ENCODE assay signal across 1 cellular context in the genomic region with DNA sequence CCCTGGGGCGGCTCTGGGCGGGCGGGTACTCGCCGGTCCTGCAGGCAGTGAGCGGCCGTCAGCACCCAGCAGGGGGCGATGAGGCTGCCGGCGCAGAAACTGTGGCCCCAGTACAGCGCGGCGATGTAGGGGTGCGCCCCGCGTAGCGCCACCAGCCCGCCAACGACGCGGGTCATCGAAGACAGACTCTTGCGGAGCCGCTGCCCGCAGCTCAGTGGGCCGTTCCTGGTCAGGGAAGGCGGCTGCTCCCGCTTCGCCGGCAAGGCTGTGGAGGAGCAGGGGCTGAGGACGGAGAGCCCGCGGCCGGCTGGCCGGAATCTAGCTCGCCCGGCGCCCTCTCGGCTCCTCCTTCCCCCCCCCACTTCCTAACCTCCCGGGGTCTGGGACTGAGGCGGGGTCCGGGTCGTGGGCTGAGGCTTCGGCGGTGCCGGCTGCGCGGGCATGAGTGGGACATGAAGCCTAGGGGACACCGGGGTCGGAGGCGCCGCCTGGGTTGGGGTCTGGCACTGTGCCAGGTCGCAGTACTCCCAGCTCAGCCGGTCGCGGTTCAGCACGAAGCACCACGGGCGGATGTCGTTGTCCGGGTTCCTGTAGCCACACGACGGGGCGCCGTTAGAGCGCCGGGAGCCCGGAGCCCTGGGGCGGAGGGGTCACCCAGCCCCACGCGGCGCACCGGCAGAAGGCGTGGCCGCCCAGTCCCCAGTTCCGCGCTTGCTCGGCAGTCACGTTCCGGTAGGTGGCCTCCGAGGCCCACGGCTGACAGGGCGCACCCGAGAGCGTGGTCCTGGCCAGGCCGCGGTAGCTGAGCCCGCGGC.
TF ChIP-seq lines count a peak whose summit lies in the region.

No MANE protein-coding gene starts in this region.

TF ChIP-seq in K562, 482 proteins besides CTCF, POLR2A, EP300 and RAD21 (continued from another document and continues in another):
- TF ChIP-seq, protein P1, sequence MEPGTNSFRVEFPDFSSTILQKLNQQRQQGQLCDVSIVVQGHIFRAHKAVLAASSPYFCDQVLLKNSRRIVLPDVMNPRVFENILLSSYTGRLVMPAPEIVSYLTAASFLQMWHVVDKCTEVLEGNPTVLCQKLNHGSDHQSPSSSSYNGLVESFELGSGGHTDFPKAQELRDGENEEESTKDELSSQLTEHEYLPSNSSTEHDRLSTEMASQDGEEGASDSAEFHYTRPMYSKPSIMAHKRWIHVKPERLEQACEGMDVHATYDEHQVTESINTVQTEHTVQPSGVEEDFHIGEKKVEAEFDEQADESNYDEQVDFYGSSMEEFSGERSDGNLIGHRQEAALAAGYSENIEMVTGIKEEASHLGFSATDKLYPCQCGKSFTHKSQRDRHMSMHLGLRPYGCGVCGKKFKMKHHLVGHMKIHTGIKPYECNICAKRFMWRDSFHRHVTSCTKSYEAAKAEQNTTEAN (CRISPR knock-in tag; IDR thresholded peaks at IDR 0.05), result 0 out of 2 replicates have a peak, but pooled peaks have one; percentile 5
- no peak for TF ChIP-seq CEBPG (CRISPR knock-in tag; IDR thresholded peaks at IDR 0.05)
- no peak for TF ChIP-seq CEBPG (tag; conservative IDR thresholded peaks at IDR 0.05 in 1 of 2, IDR thresholded peaks at IDR 0.05 in 1 of 2)
- no peak for TF ChIP-seq ZKSCAN8 (CRISPR knock-in tag; IDR thresholded peaks at IDR 0.05)
- no peak for TF ChIP-seq NR4A1 (CRISPR knock-in tag; IDR thresholded peaks at IDR 0.05)
- no peak for TF ChIP-seq NR4A1 (tag; IDR thresholded peaks at IDR 0.05)
- TF ChIP-seq ZBTB7A (IDR thresholded peaks at IDR 0.05; ENCODE audit: borderline replicate concordance, control insufficient read depth, low read depth, low read length), result peak; percentile 82
- TF ChIP-seq, protein P2, sequence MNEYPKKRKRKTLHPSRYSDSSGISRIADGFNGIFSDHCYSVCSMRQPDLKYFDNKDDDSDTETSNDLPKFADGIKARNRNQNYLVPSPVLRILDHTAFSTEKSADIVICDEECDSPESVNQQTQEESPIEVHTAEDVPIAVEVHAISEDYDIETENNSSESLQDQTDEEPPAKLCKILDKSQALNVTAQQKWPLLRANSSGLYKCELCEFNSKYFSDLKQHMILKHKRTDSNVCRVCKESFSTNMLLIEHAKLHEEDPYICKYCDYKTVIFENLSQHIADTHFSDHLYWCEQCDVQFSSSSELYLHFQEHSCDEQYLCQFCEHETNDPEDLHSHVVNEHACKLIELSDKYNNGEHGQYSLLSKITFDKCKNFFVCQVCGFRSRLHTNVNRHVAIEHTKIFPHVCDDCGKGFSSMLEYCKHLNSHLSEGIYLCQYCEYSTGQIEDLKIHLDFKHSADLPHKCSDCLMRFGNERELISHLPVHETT (CRISPR knock-in tag; conservative IDR thresholded peaks at IDR 0.05 in 1 of 2, IDR thresholded peaks at IDR 0.05 in 1 of 2), result peak in 1 of 2 experiments; percentile 90; a peak in 2 of 4 replicates
- TF ChIP-seq, protein P3, sequence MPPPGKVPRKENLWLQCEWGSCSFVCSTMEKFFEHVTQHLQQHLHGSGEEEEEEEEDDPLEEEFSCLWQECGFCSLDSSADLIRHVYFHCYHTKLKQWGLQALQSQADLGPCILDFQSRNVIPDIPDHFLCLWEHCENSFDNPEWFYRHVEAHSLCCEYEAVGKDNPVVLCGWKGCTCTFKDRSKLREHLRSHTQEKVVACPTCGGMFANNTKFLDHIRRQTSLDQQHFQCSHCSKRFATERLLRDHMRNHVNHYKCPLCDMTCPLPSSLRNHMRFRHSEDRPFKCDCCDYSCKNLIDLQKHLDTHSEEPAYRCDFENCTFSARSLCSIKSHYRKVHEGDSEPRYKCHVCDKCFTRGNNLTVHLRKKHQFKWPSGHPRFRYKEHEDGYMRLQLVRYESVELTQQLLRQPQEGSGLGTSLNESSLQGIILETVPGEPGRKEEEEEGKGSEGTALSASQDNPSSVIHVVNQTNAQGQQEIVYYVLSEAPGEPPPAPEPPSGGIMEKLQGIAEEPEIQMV (tag; conservative IDR thresholded peaks at IDR 0.05; ENCODE audit: low read depth), result no peak
- TF ChIP-seq, protein P4, sequence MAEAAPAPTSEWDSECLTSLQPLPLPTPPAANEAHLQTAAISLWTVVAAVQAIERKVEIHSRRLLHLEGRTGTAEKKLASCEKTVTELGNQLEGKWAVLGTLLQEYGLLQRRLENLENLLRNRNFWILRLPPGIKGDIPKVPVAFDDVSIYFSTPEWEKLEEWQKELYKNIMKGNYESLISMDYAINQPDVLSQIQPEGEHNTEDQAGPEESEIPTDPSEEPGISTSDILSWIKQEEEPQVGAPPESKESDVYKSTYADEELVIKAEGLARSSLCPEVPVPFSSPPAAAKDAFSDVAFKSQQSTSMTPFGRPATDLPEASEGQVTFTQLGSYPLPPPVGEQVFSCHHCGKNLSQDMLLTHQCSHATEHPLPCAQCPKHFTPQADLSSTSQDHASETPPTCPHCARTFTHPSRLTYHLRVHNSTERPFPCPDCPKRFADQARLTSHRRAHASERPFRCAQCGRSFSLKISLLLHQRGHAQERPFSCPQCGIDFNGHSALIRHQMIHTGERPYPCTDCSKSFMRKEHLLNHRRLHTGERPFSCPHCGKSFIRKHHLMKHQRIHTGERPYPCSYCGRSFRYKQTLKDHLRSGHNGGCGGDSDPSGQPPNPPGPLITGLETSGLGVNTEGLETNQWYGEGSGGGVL (CRISPR knock-in tag; IDR thresholded peaks at IDR 0.05), result no peak
- TF ChIP-seq MCM7 (IDR thresholded peaks at IDR 0.05), result no peak
- 0 out of 2 replicates have a peak, but pooled peaks have one; percentile 27 for TF ChIP-seq ZNF224 (CRISPR knock-in tag; IDR thresholded peaks at IDR 0.05)
- TF ChIP-seq CBX1 (IDR thresholded peaks at IDR 0.05; ENCODE audit: low read depth), result peak; percentile 54; the same call in 1 of the 2 replicates
- TF ChIP-seq, protein P5, sequence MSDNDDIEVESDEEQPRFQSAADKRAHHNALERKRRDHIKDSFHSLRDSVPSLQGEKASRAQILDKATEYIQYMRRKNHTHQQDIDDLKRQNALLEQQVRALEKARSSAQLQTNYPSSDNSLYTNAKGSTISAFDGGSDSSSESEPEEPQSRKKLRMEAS (CRISPR knock-in tag; IDR thresholded peaks at IDR 0.05), result peak; percentile 97
- TF ChIP-seq, protein P6, sequence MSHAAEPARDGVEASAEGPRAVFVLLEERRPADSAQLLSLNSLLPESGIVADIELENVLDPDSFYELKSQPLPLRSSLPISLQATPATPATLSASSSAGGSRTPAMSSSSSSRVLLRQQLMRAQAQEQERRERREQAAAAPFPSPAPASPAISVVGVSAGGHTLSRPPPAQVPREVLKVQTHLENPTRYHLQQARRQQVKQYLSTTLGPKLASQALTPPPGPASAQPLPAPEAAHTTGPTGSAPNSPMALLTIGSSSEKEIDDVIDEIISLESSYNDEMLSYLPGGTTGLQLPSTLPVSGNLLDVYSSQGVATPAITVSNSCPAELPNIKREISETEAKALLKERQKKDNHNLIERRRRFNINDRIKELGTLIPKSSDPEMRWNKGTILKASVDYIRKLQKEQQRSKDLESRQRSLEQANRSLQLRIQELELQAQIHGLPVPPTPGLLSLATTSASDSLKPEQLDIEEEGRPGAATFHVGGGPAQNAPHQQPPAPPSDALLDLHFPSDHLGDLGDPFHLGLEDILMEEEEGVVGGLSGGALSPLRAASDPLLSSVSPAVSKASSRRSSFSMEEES (CRISPR knock-in tag; IDR thresholded peaks at IDR 0.05), result no peak
- TF ChIP-seq, protein P7, sequence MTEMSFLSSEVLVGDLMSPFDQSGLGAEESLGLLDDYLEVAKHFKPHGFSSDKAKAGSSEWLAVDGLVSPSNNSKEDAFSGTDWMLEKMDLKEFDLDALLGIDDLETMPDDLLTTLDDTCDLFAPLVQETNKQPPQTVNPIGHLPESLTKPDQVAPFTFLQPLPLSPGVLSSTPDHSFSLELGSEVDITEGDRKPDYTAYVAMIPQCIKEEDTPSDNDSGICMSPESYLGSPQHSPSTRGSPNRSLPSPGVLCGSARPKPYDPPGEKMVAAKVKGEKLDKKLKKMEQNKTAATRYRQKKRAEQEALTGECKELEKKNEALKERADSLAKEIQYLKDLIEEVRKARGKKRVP (CRISPR knock-in tag; IDR thresholded peaks at IDR 0.05), result no peak
- TF ChIP-seq NELFE (IDR thresholded peaks at IDR 0.05; ENCODE audit: insufficient read depth, insufficient read length), result no peak
- TF ChIP-seq KLF10 (CRISPR knock-in tag; IDR thresholded peaks at IDR 0.05), result no peak
- TF ChIP-seq ZNF282 (CRISPR knock-in tag; IDR thresholded peaks at IDR 0.05), result peak; percentile 87; the same call in 1 of the 2 replicates
- peak; percentile 99 for TF ChIP-seq NFIX (CRISPR knock-in tag; IDR thresholded peaks at IDR 0.05; ENCODE audit: low read depth)
- TF ChIP-seq, protein P8, sequence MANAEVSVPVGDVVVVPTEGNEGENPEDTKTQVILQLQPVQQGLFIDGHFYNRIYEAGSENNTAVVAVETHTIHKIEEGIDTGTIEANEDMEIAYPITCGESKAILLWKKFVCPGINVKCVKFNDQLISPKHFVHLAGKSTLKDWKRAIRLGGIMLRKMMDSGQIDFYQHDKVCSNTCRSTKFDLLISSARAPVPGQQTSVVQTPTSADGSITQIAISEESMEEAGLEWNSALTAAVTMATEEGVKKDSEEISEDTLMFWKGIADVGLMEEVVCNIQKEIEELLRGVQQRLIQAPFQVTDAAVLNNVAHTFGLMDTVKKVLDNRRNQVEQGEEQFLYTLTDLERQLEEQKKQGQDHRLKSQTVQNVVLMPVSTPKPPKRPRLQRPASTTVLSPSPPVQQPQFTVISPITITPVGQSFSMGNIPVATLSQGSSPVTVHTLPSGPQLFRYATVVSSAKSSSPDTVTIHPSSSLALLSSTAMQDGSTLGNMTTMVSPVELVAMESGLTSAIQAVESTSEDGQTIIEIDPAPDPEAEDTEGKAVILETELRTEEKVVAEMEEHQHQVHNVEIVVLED (CRISPR knock-in tag; IDR thresholded peaks at IDR 0.05), result peak; percentile 53; the same call in 1 of the 2 replicates
- TF ChIP-seq ZNF408 (CRISPR knock-in tag; IDR thresholded peaks at IDR 0.05; ENCODE audit: low read depth), result no peak
- peak; percentile 96 for TF ChIP-seq ZNF263 (CRISPR knock-in tag; IDR thresholded peaks at IDR 0.05; ENCODE audit: borderline replicate concordance)
- TF ChIP-seq ZBED1 (IDR thresholded peaks at IDR 0.05), result no peak; the same call in 1 of the 2 replicates
- TF ChIP-seq, protein P9, sequence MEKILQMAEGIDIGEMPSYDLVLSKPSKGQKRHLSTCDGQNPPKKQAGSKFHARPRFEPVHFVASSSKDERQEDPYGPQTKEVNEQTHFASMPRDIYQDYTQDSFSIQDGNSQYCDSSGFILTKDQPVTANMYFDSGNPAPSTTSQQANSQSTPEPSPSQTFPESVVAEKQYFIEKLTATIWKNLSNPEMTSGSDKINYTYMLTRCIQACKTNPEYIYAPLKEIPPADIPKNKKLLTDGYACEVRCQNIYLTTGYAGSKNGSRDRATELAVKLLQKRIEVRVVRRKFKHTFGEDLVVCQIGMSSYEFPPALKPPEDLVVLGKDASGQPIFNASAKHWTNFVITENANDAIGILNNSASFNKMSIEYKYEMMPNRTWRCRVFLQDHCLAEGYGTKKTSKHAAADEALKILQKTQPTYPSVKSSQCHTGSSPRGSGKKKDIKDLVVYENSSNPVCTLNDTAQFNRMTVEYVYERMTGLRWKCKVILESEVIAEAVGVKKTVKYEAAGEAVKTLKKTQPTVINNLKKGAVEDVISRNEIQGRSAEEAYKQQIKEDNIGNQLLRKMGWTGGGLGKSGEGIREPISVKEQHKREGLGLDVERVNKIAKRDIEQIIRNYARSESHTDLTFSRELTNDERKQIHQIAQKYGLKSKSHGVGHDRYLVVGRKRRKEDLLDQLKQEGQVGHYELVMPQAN (IDR thresholded peaks at IDR 0.05; ENCODE audit: borderline replicate concordance), result peak; percentile 82; the same call in 1 of the 2 replicates
- peak; percentile 36 for TF ChIP-seq NUFIP1 (IDR thresholded peaks at IDR 0.05; ENCODE audit: partially characterized antibody)
- TF ChIP-seq, protein P10, sequence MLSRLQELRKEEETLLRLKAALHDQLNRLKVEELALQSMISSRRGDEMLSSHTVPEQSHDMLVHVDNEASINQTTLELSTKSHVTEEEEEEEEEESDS (CRISPR knock-in tag; IDR thresholded peaks at IDR 0.05), result no peak
- TF ChIP-seq POLR2AphosphoS5 (IDR thresholded peaks at IDR 0.05; ENCODE audit: control insufficient read depth, insufficient read depth, low read depth, low read length), result peak; percentile 9; the same call in 1 of the 2 replicates
- TF ChIP-seq, protein P11, sequence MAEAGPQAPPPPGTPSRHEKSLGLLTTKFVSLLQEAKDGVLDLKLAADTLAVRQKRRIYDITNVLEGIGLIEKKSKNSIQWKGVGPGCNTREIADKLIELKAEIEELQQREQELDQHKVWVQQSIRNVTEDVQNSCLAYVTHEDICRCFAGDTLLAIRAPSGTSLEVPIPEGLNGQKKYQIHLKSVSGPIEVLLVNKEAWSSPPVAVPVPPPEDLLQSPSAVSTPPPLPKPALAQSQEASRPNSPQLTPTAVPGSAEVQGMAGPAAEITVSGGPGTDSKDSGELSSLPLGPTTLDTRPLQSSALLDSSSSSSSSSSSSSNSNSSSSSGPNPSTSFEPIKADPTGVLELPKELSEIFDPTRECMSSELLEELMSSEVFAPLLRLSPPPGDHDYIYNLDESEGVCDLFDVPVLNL (CRISPR knock-in tag; IDR thresholded peaks at IDR 0.05; ENCODE audit: low read depth), result peak; percentile 70
- TF ChIP-seq POLR2AphosphoS2 (IDR thresholded peaks at IDR 0.05; ENCODE audit: low read length), result no peak
- TF ChIP-seq, protein P12, sequence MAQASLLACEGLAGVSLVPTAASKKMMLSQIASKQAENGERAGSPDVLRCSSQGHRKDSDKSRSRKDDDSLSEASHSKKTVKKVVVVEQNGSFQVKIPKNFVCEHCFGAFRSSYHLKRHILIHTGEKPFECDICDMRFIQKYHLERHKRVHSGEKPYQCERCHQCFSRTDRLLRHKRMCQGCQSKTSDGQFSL (CRISPR knock-in tag; IDR thresholded peaks at IDR 0.05), result peak; percentile 97
- TF ChIP-seq, protein P12 (tag; IDR thresholded peaks at IDR 0.05), result peak in 1 of 2 experiments; percentile 89; a peak in 2 of 4 replicates
- 0 out of 2 replicates have a peak, but pooled peaks have one; percentile 22 for TF ChIP-seq GTF2F1 (IDR thresholded peaks at IDR 0.05; ENCODE audit: low read depth, low read length)
- TF ChIP-seq SP2 (IDR thresholded peaks at IDR 0.05; ENCODE audit: extremely low read depth, low read depth, low read length, poor library complexity, severe bottlenecking), result no peak
- no peak for TF ChIP-seq FOS (IDR thresholded peaks at IDR 0.05; ENCODE audit: extremely low read depth, insufficient read length)
- TF ChIP-seq ZNF551 (CRISPR knock-in tag; IDR thresholded peaks at IDR 0.05), result no peak
- TF ChIP-seq MEF2A (IDR thresholded peaks at IDR 0.05; ENCODE audit: control insufficient read depth, low read depth, low read length), result no peak
- peak; percentile 16; the same call in 1 of the 2 replicates for TF ChIP-seq CBX5 (IDR thresholded peaks at IDR 0.05; ENCODE audit: borderline replicate concordance, low read depth)
- TF ChIP-seq BRCA1 (IDR thresholded peaks at IDR 0.05), result no peak
- no peak for TF ChIP-seq BRCA1 (CRISPR knock-in tag; IDR thresholded peaks at IDR 0.05)
- no peak for TF ChIP-seq TCF7L2 (IDR thresholded peaks at IDR 0.05; ENCODE audit: low read depth, low read length)
- TF ChIP-seq TOE1 (IDR thresholded peaks at IDR 0.05; ENCODE audit: borderline replicate concordance), result peak; percentile 39; the same call in 1 of the 2 replicates
- 0 out of 2 replicates have a peak, but pooled peaks have one; percentile 79 for TF ChIP-seq TOE1 (CRISPR knock-in tag; IDR thresholded peaks at IDR 0.05; ENCODE audit: borderline replicate concordance, low read depth)
- no peak for TF ChIP-seq PRPF4 (IDR thresholded peaks at IDR 0.05; ENCODE audit: insufficient read depth, low read depth, low read length, poor library complexity, severe bottlenecking)
- TF ChIP-seq MTA3 (IDR thresholded peaks at IDR 0.05; ENCODE audit: borderline replicate concordance), result 0 out of 2 replicates have a peak, but pooled peaks have one; percentile 47
- no peak for TF ChIP-seq CC2D1A (IDR thresholded peaks at IDR 0.05)
- no peak for TF ChIP-seq SNRNP70 (optimal IDR thresholded peaks at IDR 0.05; ENCODE audit: low read depth, low read length)
